Comparison of ENCODE assay signal across 15 cellular contexts in genomic region chr5:111930905-111931461, GRCh38.
A peak's percentile ranks its signal among the peaks of the same experiment; 100 is the strongest.
DNase-seq lines count a peak whose midpoint lies in the region; ATAC-seq and TF ChIP-seq lines count a peak whose summit lies in the region.
"Had no signal": no experiment of that assay in that cellular context is flagged by ENCODE, and none has a peak within 500 bp of the region (broad histone marks: within the 10 kb centered on the region; RNA-seq: fewer than 3 reads in every experiment).

No MANE protein-coding gene starts in this region.

- no peak overlapping the region for H3K4me3 ChIP-seq in foreskin fibroblast (ENCODE audit: low read depth in 1 of 2, low read length in 2 of 2)
- H3K4me3 ChIP-seq in tibial nerve = no peak overlapping the region
- no peak overlapping the region for H3K4me3 ChIP-seq in transverse colon

- ATAC-seq in HG02970 (IDR thresholded peaks at IDR 0.05; ENCODE audit: low FRiP score, unreplicated experiment) = no peak

- in situ Hi-C loops in transverse colon (cut with MboI; ENCODE audit: low pct_ligation_motif_present in 1 of 4, low pct_unique_long_range_greater_than_20kb in 1 of 4, low sequenced_read_pairs in 3 of 4) = no loop called here

- intact Hi-C loops in transverse colon (cut with DNase I; ENCODE audit: low total_unique reads) = no loop called here

- no peaks in the 10 kb centered on the region for H3K36me3 ChIP-seq in tibial nerve
- H3K36me3 ChIP-seq in transverse colon = no peaks in the 10 kb centered on the region

- no peak overlapping the region for H3K27ac ChIP-seq in tibial nerve
- H3K27ac ChIP-seq in transverse colon = no peak overlapping the region

- DNase-seq in AG20443 (ENCODE audit: low spot score) (peak; percentile 13), HT1080 (ENCODE audit: low read depth) (peak; percentile 94), SIG-M5 (lab: John Stamatoyannopoulos, UW) (peak; percentile 54), foreskin fibroblast (peak; percentile 75 to 79), SK-N-DZ (ENCODE audit: low spot score) (no peak), tibial nerve (ENCODE audit: low spot score in 2 of 2) (no peak), transverse colon (no peak)
- DNase-seq: activated CD8-positive, alpha-beta memory T cell treated with anti-CD3 and anti-CD28 coated beads, Interleukin-2, amount 50 U/mL, for 48 hours; anterior cingulate cortex; C1 segment of cervical spinal cord; endodermal cell; hippocampal formation; Karpas-422; stimulated activated CD4-positive, alpha-beta T cell treated with anti-CD3 and anti-CD28 coated beads, Interleukin-2, amount 100 ng/mL, for 24 hours had no signal

- H3K27me3 ChIP-seq in tibial nerve = no peaks in the 10 kb centered on the region
- H3K27me3 ChIP-seq in transverse colon = no peaks in the 10 kb centered on the region

- WGBS in tibial nerve, 2 donors = 83 to 97% methylated on average over 2 of the region's 2 CpGs
- 69% methylated on average over 2 of the region's 2 CpGs; no CpG with 5 or more reads in 1 of the 2 donors for WGBS in transverse colon (ENCODE audit: low coverage in 1 of 2), 2 donors

- H3K4me1 ChIP-seq in tibial nerve = no peaks in the 10 kb centered on the region
- no peaks in the 10 kb centered on the region for H3K4me1 ChIP-seq in transverse colon

- TF ChIP-seq EP300 in tibial nerve (IDR thresholded peaks at IDR 0.05) (no peak), transverse colon (IDR thresholded peaks at IDR 0.05; ENCODE audit: low read depth) (no peak)

- TF ChIP-seq POLR2A in tibial nerve (IDR thresholded peaks at IDR 0.05) (no peak), transverse colon (IDR thresholded peaks at IDR 0.05) (no peak)

- H3K9me3 ChIP-seq in tibial nerve = no peaks in the 10 kb centered on the region
- no peaks in the 10 kb centered on the region for H3K9me3 ChIP-seq in transverse colon

- TF ChIP-seq CTCF in foreskin fibroblast (IDR thresholded peaks at IDR 0.05; ENCODE audit: low read depth, low read length) (no peak), tibial nerve (IDR thresholded peaks at IDR 0.05) (no peak), transverse colon (IDR thresholded peaks at IDR 0.05) (no peak)

Comparison
In these comparisons a context has a peak if more than half of its experiments do, and no peak if none do; other contexts are left out.
1. DNase-seq: peak in AG20443 (single experiment), HT1080 (single experiment), SIG-M5 (single experiment) and foreskin fibroblast (2 of 2); none in SK-N-DZ (single experiment), tibial nerve (0 of 2) and transverse colon (single experiment).